In genomic region chr17:683040-683439, GRCh38 we compare ENCODE assay signal across 27 cellular contexts. TPM values are rescaled to one million over a fixed set of nuclear protein-coding genes. Genes with fewer than 3 reads are reported as not detected.
DNase-seq lines count a peak whose midpoint lies in the region; ATAC-seq and TF ChIP-seq lines count a peak whose summit lies in the region.
"Had no signal": no experiment of that assay in that cellular context is flagged by ENCODE, and none has a peak within 500 bp of the region (broad histone marks: within the 10 kb centered on the region; RNA-seq: fewer than 3 reads in every experiment).

No MANE protein-coding gene starts in this region.

- H3K4me1 Mint-ChIP-seq in activated naive CD8-positive, alpha-beta T cell (ENCODE audit: low read depth), result peaks cover 23% of the 10 kb centered on the region
- H3K4me1 Mint-ChIP-seq in activated naive CD8-positive, alpha-beta T cell treated with anti-CD3 and anti-CD28 coated beads, Interleukin-2, amount 50 U/mL, for 24 hours, result peaks cover 14% of the 10 kb centered on the region
- H3K4me1 Mint-ChIP-seq in T-cell (peaks cover 17 to 21% (median 20%) of the 10 kb centered on the region in 3 donors), memory B cell (peaks cover 15% of the 10 kb centered on the region)

- peak overlapping the region; percentile 6 for H3K27ac Mint-ChIP-seq in activated naive CD8-positive, alpha-beta T cell
- H3K27ac Mint-ChIP-seq in activated naive CD8-positive, alpha-beta T cell treated with anti-CD3 and anti-CD28 coated beads, Interleukin-2, amount 50 U/mL, for 24 hours, result no peak overlapping the region
- peak overlapping the region; percentile 18 to 47 for H3K27ac Mint-ChIP-seq in T-cell
- peak overlapping the region; percentile 49 for H3K27ac Mint-ChIP-seq in memory B cell

- H3K9me3 Mint-ChIP-seq in activated naive CD8-positive, alpha-beta T cell (ENCODE audit: low read depth), result no peaks in the 10 kb centered on the region
- H3K9me3 Mint-ChIP-seq in activated naive CD8-positive, alpha-beta T cell treated with anti-CD3 and anti-CD28 coated beads, Interleukin-2, amount 50 U/mL, for 24 hours, result no peaks in the 10 kb centered on the region
- H3K9me3 Mint-ChIP-seq in T-cell (no peaks in the 10 kb centered on the region), memory B cell (peaks cover 1% of the 10 kb centered on the region)
- H3K9me3 Mint-ChIP-seq: CD8-positive, alpha-beta memory T cell; naive B cell had no signal

- DNase-seq in activated naive CD8-positive, alpha-beta T cell treated with anti-CD3 and anti-CD28 coated beads, Interleukin-2, amount 50 U/mL, for 24 hours, result no peak
- DNase-seq in T-cell (no peak), memory B cell (ENCODE audit: low spot score in 2 of 2) (no peak), MV-4-11 (lab: John Stamatoyannopoulos, UW) (no peak), erythroblast (lab: John Stamatoyannopoulos, UW) (no peak)
- DNase-seq in activated CD4-positive, alpha-beta T cell treated with anti-CD3 and anti-CD28 coated beads, Interleukin-2, amount 50 U/mL, for 48 hours, result no peak
- DNase-seq: activated gamma-delta T cell treated with Interleukin-2 at 50 U/mL for 16 hours; CD8-positive, alpha-beta memory T cell; dorsolateral prefrontal cortex; HCEC 1CT; Kasumi-1; kidney glomerular epithelial cell; naive B cell; NCI-H1436 treated with DMSO at 0.1 percent for 48 hours; NCI-H774; Peyer's patch; SHP77; stimulated activated CD4-positive, alpha-beta T cell treated with anti-CD3 and anti-CD28 coated beads, Interleukin-4, amount 100 ng/mL, for 24 hours; substantia nigra; upper lobe of right lung had no signal

- H3K36me3 Mint-ChIP-seq in activated naive CD8-positive, alpha-beta T cell, result peaks cover under 1% of the 10 kb centered on the region
- peaks cover 23% of the 10 kb centered on the region for H3K36me3 Mint-ChIP-seq in activated naive CD8-positive, alpha-beta T cell treated with anti-CD3 and anti-CD28 coated beads, Interleukin-2, amount 50 U/mL, for 24 hours (ENCODE audit: low read depth)
- H3K36me3 Mint-ChIP-seq in T-cell, result peaks cover 31% of the 10 kb centered on the region
- H3K36me3 Mint-ChIP-seq in memory B cell, result peaks cover 22% of the 10 kb centered on the region

- CTCF ChIA-PET in T-cell (lab: Charles Lee), result no interaction called here

- POLR2A ChIA-PET in T-cell (lab: Charles Lee), result no interaction called here

- H3K4me3 Mint-ChIP-seq in activated naive CD8-positive, alpha-beta T cell, result peak overlapping the region; percentile 4
- no peak overlapping the region for H3K4me3 Mint-ChIP-seq in activated naive CD8-positive, alpha-beta T cell treated with anti-CD3 and anti-CD28 coated beads, Interleukin-2, amount 50 U/mL, for 24 hours
- no peak overlapping the region for H3K4me3 Mint-ChIP-seq in T-cell
- H3K4me3 Mint-ChIP-seq in memory B cell, result peak overlapping the region; percentile 1
- H3K4me3 Mint-ChIP-seq: brain, mesothelial cell of epicardium, naive B cell had no signal

- H3K27me3 Mint-ChIP-seq in activated naive CD8-positive, alpha-beta T cell, result no peaks in the 10 kb centered on the region
- H3K27me3 Mint-ChIP-seq in activated naive CD8-positive, alpha-beta T cell treated with anti-CD3 and anti-CD28 coated beads, Interleukin-2, amount 50 U/mL, for 24 hours, result no peaks in the 10 kb centered on the region
- no peaks in the 10 kb centered on the region for H3K27me3 Mint-ChIP-seq in T-cell
- no peaks in the 10 kb centered on the region for H3K27me3 Mint-ChIP-seq in memory B cell
- H3K27me3 Mint-ChIP-seq: brain; CD8-positive, alpha-beta memory T cell; naive B cell had no signal

- no peak for TF ChIP-seq POLR2A in erythroblast (IDR thresholded peaks at IDR 0.05; ENCODE audit: low read length)

- no peak for ATAC-seq in activated naive CD8-positive, alpha-beta T cell treated with anti-CD3 and anti-CD28 coated beads, Interleukin-2, amount 50 U/mL, for 24 hours
- ATAC-seq in T-cell (replicated peaks in 1 of 4), result no peak
- no peak for ATAC-seq in memory B cell (ENCODE audit: low read depth)
- ATAC-seq in HG02588 (IDR thresholded peaks at IDR 0.05; ENCODE audit: unreplicated experiment), result no peak
- ATAC-seq: A549, gastroesophageal sphincter, GM12878, upper lobe of right lung had no signal

RNA-seq across cellular contexts. Expression of gene VPS53, which starts 31.6 kb away (rescaled TPM):
- total RNA-seq in T-cell, result 10 to 100 TPM; 58.7 to 88.1 (median 70.6) TPM

RNA-seq across cellular contexts. Expression of gene TLCD3A, which starts 49.4 kb away (rescaled TPM):
- 1 to 10 TPM; 1.3 to 3.0 (median 2.2) TPM for total RNA-seq in T-cell

Comparison
In these comparisons a context has a peak if more than half of its experiments do, and no peak if none do; other contexts are left out.
1. H3K4me3 Mint-ChIP-seq: peak in activated naive CD8-positive, alpha-beta T cell (single experiment) and memory B cell (single experiment); none in activated naive CD8-positive, alpha-beta T cell treated with anti-CD3 and anti-CD28 coated beads, Interleukin-2, amount 50 U/mL, for 24 hours (single experiment) and T-cell (0 of 3).